Comparison of ENCODE assay signal across 21 cellular contexts in genomic region chr7:159095979-159096411, GRCh38. TPM values are rescaled to one million over a fixed set of nuclear protein-coding genes. Genes with fewer than 3 reads are reported as not detected.
DNase-seq lines count a peak whose midpoint lies in the region; ATAC-seq and TF ChIP-seq lines count a peak whose summit lies in the region.
"Had no signal": no experiment of that assay in that cellular context is flagged by ENCODE, and none has a peak within 500 bp of the region (broad histone marks: within the 10 kb centered on the region; RNA-seq: fewer than 3 reads in every experiment).

No MANE protein-coding gene starts in this region.

- intact Hi-C loops in heart right ventricle (cut with DNase I): loop anchor here in 6 of 10 donors (5.0 kb wide), 2 partner anchors 46 to 51 kb away; partner anchors contain the start of gene VIPR2 (in 5 of the 6)
- intact Hi-C loops in sciatic nerve (cut with DNase I): no loop called here
- intact Hi-C loops in aorta (cut with DNase I): loop anchor here (5.0 to 10.0 kb wide), 2 partner anchors 46 to 311 kb away; partner anchors contain the start of gene VIPR2 (in 2 of the 2)
- intact Hi-C loops in natural killer cell (cut with micrococcal nuclease): no loop called here
- intact Hi-C loops in esophagus muscularis mucosa (cut with DNase I): no loop called here

- peaks cover 18 to 76% (median 39%) of the 10 kb centered on the region in 9 donors for H3K4me1 ChIP-seq in heart right ventricle
- H3K4me1 ChIP-seq in aorta (ENCODE audit: control insufficient read depth in 1 of 2, insufficient read depth in 2 of 2, low read length in 2 of 2): peaks cover 0 to 2% of the 10 kb centered on the region in 2 donors
- H3K4me1 ChIP-seq in esophagus muscularis mucosa: peaks cover 37 to 48% (median 42%) of the 10 kb centered on the region in 4 donors

- TF ChIP-seq CTCF in heart right ventricle (IDR thresholded peaks at IDR 0.05) (no peak), natural killer cell (IDR thresholded peaks at IDR 0.05) (no peak), esophagus muscularis mucosa (IDR thresholded peaks at IDR 0.05) (no peak)

- H3K4me3 Mint-ChIP-seq in activated naive CD8-positive, alpha-beta T cell treated with anti-CD3 and anti-CD28 coated beads, Interleukin-2, amount 50 U/mL, for 24 hours: no peak overlapping the region
- H3K4me3 Mint-ChIP-seq in activated naive CD8-positive, alpha-beta T cell treated with anti-CD3 and anti-CD28 coated beads for 36 hours: no peak overlapping the region
- no peak overlapping the region for H3K4me3 Mint-ChIP-seq in natural killer cell
- H3K4me3 Mint-ChIP-seq: activated CD4-positive, alpha-beta T cell treated with anti-CD3 and anti-CD28 coated beads, Interleukin-2, amount 10 ng/mL, durations not matched to agents 24 days and 14 days; CD14-positive monocyte; neural crest cell had no signal

- H3K9me3 ChIP-seq in heart right ventricle (no peaks in the 10 kb centered on the region), aorta (ENCODE audit: control insufficient read depth, low read length) (no peaks in the 10 kb centered on the region), esophagus muscularis mucosa (no peaks in the 10 kb centered on the region)
- H3K9me3 ChIP-seq: mucosa of descending colon had no signal

- no peak overlapping the region for H3K27ac Mint-ChIP-seq in activated naive CD8-positive, alpha-beta T cell treated with anti-CD3 and anti-CD28 coated beads, Interleukin-2, amount 50 U/mL, for 24 hours
- H3K27ac Mint-ChIP-seq in activated naive CD8-positive, alpha-beta T cell treated with anti-CD3 and anti-CD28 coated beads for 36 hours: no peak overlapping the region
- H3K27ac Mint-ChIP-seq in natural killer cell: no peak overlapping the region
- H3K27ac Mint-ChIP-seq: activated CD4-positive, alpha-beta T cell treated with anti-CD3 and anti-CD28 coated beads, Interleukin-2, amount 10 ng/mL, durations not matched to agents 24 days and 14 days had no signal

- no peak for TF ChIP-seq EP300 in esophagus muscularis mucosa (IDR thresholded peaks at IDR 0.05)

- WGBS in heart right ventricle, 2 donors: 71 to 76% methylated on average over 14 of the region's 14 CpGs
- 91 to 92% methylated on average over 11 to 14 of the region's 14 CpGs for WGBS in aorta, 2 donors
- WGBS in esophagus muscularis mucosa: 95% methylated on average over 8 of the region's 14 CpGs

- H3K4me3 ChIP-seq in heart right ventricle (peak overlapping the region; percentile 26 to 55 (median 48)), aorta (ENCODE audit: low read length in 2 of 2) (no peak overlapping the region), esophagus muscularis mucosa (no peak overlapping the region)
- H3K4me3 ChIP-seq: mucosa of descending colon had no signal

- no peak for TF ChIP-seq POLR2A in esophagus muscularis mucosa (IDR thresholded peaks at IDR 0.05; ENCODE audit: low read depth)

- no peaks in the 10 kb centered on the region for H3K9me3 Mint-ChIP-seq in activated naive CD8-positive, alpha-beta T cell treated with anti-CD3 and anti-CD28 coated beads, Interleukin-2, amount 50 U/mL, for 24 hours
- no peaks in the 10 kb centered on the region for H3K9me3 Mint-ChIP-seq in activated naive CD8-positive, alpha-beta T cell treated with anti-CD3 and anti-CD28 coated beads for 36 hours
- H3K9me3 Mint-ChIP-seq in natural killer cell: no peaks in the 10 kb centered on the region
- H3K9me3 Mint-ChIP-seq: neural crest cell had no signal

- H3K36me3 ChIP-seq in heart right ventricle (no peaks in the 10 kb centered on the region), aorta (ENCODE audit: control insufficient read depth in 1 of 2, insufficient read depth in 2 of 2, low read length in 1 of 2) (no peaks in the 10 kb centered on the region), esophagus muscularis mucosa (peaks cover 0 to 5% (median 0%) of the 10 kb centered on the region in 4 donors)

- DNase-seq in activated naive CD8-positive, alpha-beta T cell treated with anti-CD3 and anti-CD28 coated beads, Interleukin-2, amount 50 U/mL, for 24 hours: no peak
- no peak for DNase-seq in activated naive CD8-positive, alpha-beta T cell treated with anti-CD3 and anti-CD28 coated beads for 36 hours
- DNase-seq in heart right ventricle (no peak), sciatic nerve (ENCODE audit: low spot score) (peak; percentile 35), aorta (peak; percentile 42 to 68), NCI-H1436 (lab: John Stamatoyannopoulos, UW) (no peak), natural killer cell (no peak), esophagus muscularis mucosa (ENCODE audit: extremely low spot score) (no peak)
- DNase-seq: ACHN; activated CD4-positive, alpha-beta T cell treated with anti-CD3 and anti-CD28 coated beads, Interleukin-2, amount 10 ng/mL, durations not matched to agents 24 days and 14 days; activated naive CD4-positive, alpha-beta T cell treated with anti-CD3 and anti-CD28 coated beads, Interleukin-2, amount 50 U/mL, for 16 hours; effector memory CD4-positive, alpha-beta T cell; glutamatergic neuron; mucosa of descending colon; NCI-H1105 treated with DMSO at 0.1 percent for 48 hours; NCI-H524; stimulated activated CD4-positive, alpha-beta T cell treated with anti-CD3 and anti-CD28 coated beads, Interleukin-12 subunit alpha, Interleukin-12 subunit beta, amount 100 ng/mL, for 4 hours had no signal

- peak; percentile 16 for ATAC-seq in activated naive CD8-positive, alpha-beta T cell treated with anti-CD3 and anti-CD28 coated beads, Interleukin-2, amount 50 U/mL, for 24 hours
- ATAC-seq in heart right ventricle (peak in 4 of 8 donors; percentile 3 to 19 (median 14)), sciatic nerve (no peak), aorta (ENCODE audit: low FRiP score) (no peak), natural killer cell (no peak)
- ATAC-seq: HepG2, mucosa of descending colon had no signal

- H3K27me3 Mint-ChIP-seq in activated naive CD8-positive, alpha-beta T cell treated with anti-CD3 and anti-CD28 coated beads, Interleukin-2, amount 50 U/mL, for 24 hours: no peaks in the 10 kb centered on the region
- no peaks in the 10 kb centered on the region for H3K27me3 Mint-ChIP-seq in activated naive CD8-positive, alpha-beta T cell treated with anti-CD3 and anti-CD28 coated beads for 36 hours
- H3K27me3 Mint-ChIP-seq in natural killer cell (ENCODE audit: low read depth in 2 of 2): no peaks in the 10 kb centered on the region
- H3K27me3 Mint-ChIP-seq: activated CD4-positive, alpha-beta T cell treated with anti-CD3 and anti-CD28 coated beads, Interleukin-2, amount 10 ng/mL, durations not matched to agents 24 days and 14 days had no signal

- no peaks in the 10 kb centered on the region for H3K27me3 ChIP-seq in heart right ventricle
- no peaks in the 10 kb centered on the region for H3K27me3 ChIP-seq in aorta (ENCODE audit: control insufficient read depth in 1 of 2, insufficient read depth in 2 of 2, low read length in 1 of 2)
- no peaks in the 10 kb centered on the region for H3K27me3 ChIP-seq in esophagus muscularis mucosa

- H3K27ac ChIP-seq in heart right ventricle (peak overlapping the region; percentile 87 to 99 (median 94)), aorta (ENCODE audit: low read depth in 1 of 2, low read length in 2 of 2) (peak overlapping the region; percentile 96 to 97), esophagus muscularis mucosa (replicated peaks in 1 of 4) (peak overlapping the region in 2 of 4 donors; percentile 78 to 82)
- H3K27ac ChIP-seq: RWPE1 had no signal

- no peaks in the 10 kb centered on the region for H3K4me1 Mint-ChIP-seq in activated naive CD8-positive, alpha-beta T cell treated with anti-CD3 and anti-CD28 coated beads, Interleukin-2, amount 50 U/mL, for 24 hours
- H3K4me1 Mint-ChIP-seq in activated naive CD8-positive, alpha-beta T cell treated with anti-CD3 and anti-CD28 coated beads for 36 hours: no peaks in the 10 kb centered on the region
- H3K4me1 Mint-ChIP-seq in natural killer cell: no peaks in the 10 kb centered on the region
- H3K4me1 Mint-ChIP-seq: activated CD4-positive, alpha-beta T cell treated with anti-CD3 and anti-CD28 coated beads, Interleukin-2, amount 10 ng/mL, durations not matched to agents 24 days and 14 days; CD14-positive monocyte; neural crest cell had no signal

- no peaks in the 10 kb centered on the region for H3K36me3 Mint-ChIP-seq in activated naive CD8-positive, alpha-beta T cell treated with anti-CD3 and anti-CD28 coated beads, Interleukin-2, amount 50 U/mL, for 24 hours (ENCODE audit: low read depth)
- no peaks in the 10 kb centered on the region for H3K36me3 Mint-ChIP-seq in activated naive CD8-positive, alpha-beta T cell treated with anti-CD3 and anti-CD28 coated beads for 36 hours
- no peaks in the 10 kb centered on the region for H3K36me3 Mint-ChIP-seq in natural killer cell
- H3K36me3 Mint-ChIP-seq: CD14-positive monocyte had no signal

RNA-seq across cellular contexts. Expression of gene VIPR2, which starts 48.7 kb away (rescaled TPM):
- not detected for total RNA-seq in activated naive CD8-positive, alpha-beta T cell treated with anti-CD3 and anti-CD28 coated beads for 36 hours
- total RNA-seq in heart right ventricle (10 to 100 TPM; 11.4 to 30.6 (median 19.4) TPM), sciatic nerve (2.0 TPM), aorta (10 to 100 TPM; 10.4 to 12.6 TPM), natural killer cell (1 to 10 TPM; 2.2 to 4.9 (median 4.7) TPM), esophagus muscularis mucosa (10 to 100 TPM in 2 of 4 donors, 1 to 10 TPM in 2; 9.3 to 16.6 (median 12.1) TPM)
- polyA plus RNA-seq in heart right ventricle (10 to 100 TPM in 1 of 2 donors, 1 to 10 TPM in 1; 3.0 to 20.9 TPM), aorta (10 to 100 TPM in 1 of 2 donors, 1 to 10 TPM in 1; 3.3 to 14.1 TPM)
- total RNA-seq: HepG2 had no signal
- polyA plus RNA-seq: CD14-positive monocyte, HepG2 had no signal

Comparison
In these comparisons a context has a peak if more than half of its experiments do, and no peak if none do; other contexts are left out.
1. DNase-seq: peak in sciatic nerve (single experiment) and aorta (2 of 2); none in activated naive CD8-positive, alpha-beta T cell treated with anti-CD3 and anti-CD28 coated beads, Interleukin-2, amount 50 U/mL, for 24 hours (single experiment), activated naive CD8-positive, alpha-beta T cell treated with anti-CD3 and anti-CD28 coated beads for 36 hours (single experiment), heart right ventricle (0 of 2), NCI-H1436 (single experiment), natural killer cell (single experiment) and esophagus muscularis mucosa (single experiment).
2. H3K4me3 ChIP-seq: peak in heart right ventricle (10 of 10); none in aorta (0 of 2) and esophagus muscularis mucosa (0 of 4).
3. intact Hi-C loops: an anchor here in heart right ventricle (5.0 kb wide) and aorta (5.0 to 10.0 kb wide); none called in sciatic nerve, natural killer cell and esophagus muscularis mucosa.